In genomic region chr3:170355738-170356595, GRCh38 we compare ENCODE assay signal across 8 cellular contexts. TPM values are rescaled to one million over a fixed set of nuclear protein-coding genes. Genes with fewer than 3 reads are reported as not detected.
A peak's percentile ranks its signal among the peaks of the same experiment; 100 is the strongest.
DNase-seq lines count a peak whose midpoint lies in the region; ATAC-seq, FAIRE-seq and TF ChIP-seq lines count a peak whose summit lies in the region.

No MANE protein-coding gene starts in this region.

- peak; percentile 86 for FAIRE-seq in GM18507 (lab: Jason Lieb, UNC)

- no peaks in the 10 kb centered on the region; the same call in 1 of the 2 replicates for H3K9me3 ChIP-seq in AG04450 (ENCODE audit: control insufficient read depth, insufficient read depth, low read length)
- no peaks in the 10 kb centered on the region for H3K9me3 ChIP-seq in right cardiac atrium (ENCODE audit: control insufficient read depth, low read length)
- H3K9me3 ChIP-seq in psoas muscle = no peaks in the 10 kb centered on the region

- peaks cover 6% of the 10 kb centered on the region for H3K36me3 Mint-ChIP-seq in activated naive CD8-positive, alpha-beta T cell treated with anti-CD3 and anti-CD28 coated beads, Interleukin-2, amount 10 ng/mL, durations not matched to agents 7 days and 5 days

- WGBS in right cardiac atrium = 4% methylated on average over 22 of the region's 22 CpGs
- WGBS in psoas muscle, 3 donors = 9 to 19% (median 11%) methylated on average over 22 of the region's 22 CpGs

- H3K4me1 Mint-ChIP-seq in activated naive CD8-positive, alpha-beta T cell treated with anti-CD3 and anti-CD28 coated beads, Interleukin-2, amount 10 ng/mL, durations not matched to agents 7 days and 5 days = peaks cover 25% of the 10 kb centered on the region

- TF ChIP-seq CTCF in AG04450 (IDR thresholded peaks at IDR 0.05; ENCODE audit: low read depth, low read length) = no peak
- TF ChIP-seq CTCF in psoas muscle (IDR thresholded peaks at IDR 0.05) = no peak

- H3K27me3 ChIP-seq in AG04450 (ENCODE audit: control insufficient read depth, insufficient read depth, low read length) (no peaks in the 10 kb centered on the region), right cardiac atrium (ENCODE audit: control insufficient read depth, insufficient read depth) (no peaks in the 10 kb centered on the region), psoas muscle (ENCODE audit: insufficient read depth in 3 of 3, low read length in 2 of 3) (no peaks in the 10 kb centered on the region)

- intact Hi-C loops in right cardiac atrium (cut with DNase I) = loop anchor here in 1 of 4 donors (5.0 kb wide), 1 partner anchor 44 kb away; no protein-coding TSS in a partner anchor
- intact Hi-C loops in psoas muscle (cut with DNase I) = loop anchor here (5.0 to 10.0 kb wide), 4 partner anchors 39 to 591 kb away; partner anchors contain the start of genes PRKCI (in 2 of the 2), ACTRT3 (in 1 of the 2) and TERC (in 1 of the 2)

- H3K4me1 ChIP-seq in right cardiac atrium (ENCODE audit: control insufficient read depth, insufficient read depth, low read length) = peaks cover 4% of the 10 kb centered on the region
- peaks cover 18% of the 10 kb centered on the region for H3K4me1 ChIP-seq in psoas muscle

- peak; percentile 13 for ATAC-seq in HG02981 (IDR thresholded peaks at IDR 0.05; ENCODE audit: unreplicated experiment)
- ATAC-seq in activated naive CD8-positive, alpha-beta T cell treated with anti-CD3 and anti-CD28 coated beads, Interleukin-2, amount 10 ng/mL, durations not matched to agents 7 days and 5 days (ENCODE audit: low read depth) = no peak
- ATAC-seq in right cardiac atrium = peak; percentile 0 to 22
- ATAC-seq in psoas muscle = no peak

- H3K9me3 Mint-ChIP-seq in activated naive CD8-positive, alpha-beta T cell treated with anti-CD3 and anti-CD28 coated beads, Interleukin-2, amount 10 ng/mL, durations not matched to agents 7 days and 5 days = no peaks in the 10 kb centered on the region

- peak overlapping the region; percentile 59 for H3K4me3 Mint-ChIP-seq in activated naive CD8-positive, alpha-beta T cell treated with anti-CD3 and anti-CD28 coated beads, Interleukin-2, amount 10 ng/mL, durations not matched to agents 7 days and 5 days

- CTCF ChIA-PET in AG04450 (lab: Charles Lee) = interaction anchor here (0.6 to 2.3 kb wide), 3 partner anchors 15 to 58 kb away, joined by 3 to 6 read pairs (median 3); no protein-coding TSS in a partner anchor

- H3K36me3 ChIP-seq in psoas muscle (ENCODE audit: insufficient read depth in 1 of 2, low read depth in 1 of 2) = peaks cover 0 to 12% of the 10 kb centered on the region in 2 donors

- H3K27ac ChIP-seq in AG04450 (ENCODE audit: low read depth, low read length) = peak overlapping the region; percentile 84
- H3K27ac ChIP-seq in right cardiac atrium (ENCODE audit: low read length) = peak overlapping the region; percentile 98
- peak overlapping the region; percentile 93 for H3K27ac ChIP-seq in psoas muscle

- H3K4me3 ChIP-seq in AG04450 (ENCODE audit: low read depth, low read length) (peak overlapping the region; percentile 56), right cardiac atrium (ENCODE audit: low read length) (peak overlapping the region; percentile 85), psoas muscle (peak overlapping the region; percentile 82)

- POLR2A ChIA-PET in AG04450 (lab: Yijun Ruan, JAX) = interaction anchor here (0.6 to 2.0 kb wide), 3 partner anchors 49 to 388 kb away, joined by 3 to 6 read pairs (median 4); no protein-coding TSS in a partner anchor
- POLR2A ChIA-PET in activated naive CD8-positive, alpha-beta T cell treated with anti-CD3 and anti-CD28 coated beads, Interleukin-2, amount 10 ng/mL, durations not matched to agents 7 days and 5 days (lab: Charles Lee) = interaction anchor here (0.6 to 2.4 kb wide), 8 partner anchors 13 to 728 kb away, joined by 3 to 12 read pairs (median 4); partner anchors contain the start of genes PHC3 and PRKCI

- peaks cover 8% of the 10 kb centered on the region for H3K27me3 Mint-ChIP-seq in activated naive CD8-positive, alpha-beta T cell treated with anti-CD3 and anti-CD28 coated beads, Interleukin-2, amount 10 ng/mL, durations not matched to agents 7 days and 5 days

- DNase-seq in AG04450 (ENCODE audit: low read depth, low spot score) (no peak), GM18507 (ENCODE audit: extremely low spot score, insufficient read length, low read depth) (no peak), NCI-H2227 treated with DMSO at 0.1 percent for 48 hours (lab: John Stamatoyannopoulos, UW) (peak; percentile 83), right cardiac atrium (peak; percentile 66 to 79 (median 79)), psoas muscle (peak in 1 of 2 donors; percentile 42)
- DNase-seq in activated naive CD8-positive, alpha-beta T cell treated with anti-CD3 and anti-CD28 coated beads, Interleukin-2, amount 10 ng/mL, durations not matched to agents 7 days and 5 days = no peak
- no peak for DNase-seq in central memory CD4-positive, alpha-beta T cell

- H3K27ac Mint-ChIP-seq in activated naive CD8-positive, alpha-beta T cell treated with anti-CD3 and anti-CD28 coated beads, Interleukin-2, amount 10 ng/mL, durations not matched to agents 7 days and 5 days = peak overlapping the region; percentile 67

RNA-seq across cellular contexts. Expression of gene SKIL, which starts 1.5 kb away (rescaled TPM):
- polyA plus RNA-seq in AG04450 (2011; rRNA removed) (14.7 and 18.3 TPM in 2 replicates), right cardiac atrium (9.6 TPM), psoas muscle (10 to 100 TPM in 2 of 3 donors, 1 to 10 TPM in 1; 7.3 to 15.9 (median 14.0) TPM)
- polyA minus RNA-seq in AG04450 (2011; rRNA and poly(A)+ RNA removed) = 38.1 and 61.7 TPM in 2 replicates
- 10 to 100 TPM; 27.9 to 32.6 TPM for total RNA-seq in activated naive CD8-positive, alpha-beta T cell treated with anti-CD3 and anti-CD28 coated beads, Interleukin-2, amount 10 ng/mL, durations not matched to agents 7 days and 5 days
- total RNA-seq in right cardiac atrium (10 to 100 TPM; 31.9 to 59.5 (median 39.1) TPM), psoas muscle (10 to 100 TPM; 30.1 to 46.6 (median 40.2) TPM)

Comparison
In these comparisons a context has a peak if more than half of its experiments do, and no peak if none do; other contexts are left out.
1. DNase-seq: peak in NCI-H2227 treated with DMSO at 0.1 percent for 48 hours (single experiment) and right cardiac atrium (3 of 3); none in AG04450 (single experiment), GM18507 (single experiment), activated naive CD8-positive, alpha-beta T cell treated with anti-CD3 and anti-CD28 coated beads, Interleukin-2, amount 10 ng/mL, durations not matched to agents 7 days and 5 days (single experiment) and central memory CD4-positive, alpha-beta T cell (single experiment).
2. ATAC-seq: peak in HG02981 (single experiment) and right cardiac atrium (2 of 2); none in activated naive CD8-positive, alpha-beta T cell treated with anti-CD3 and anti-CD28 coated beads, Interleukin-2, amount 10 ng/mL, durations not matched to agents 7 days and 5 days (single experiment) and psoas muscle (0 of 4).
3. Peak in every context shown above with its lines, with median percentiles within 50 percentile points of each other: H3K27ac ChIP-seq and H3K4me3 ChIP-seq.